Comparison of ENCODE assay signal across 9 cellular contexts in genomic region chrX:2498781-2499302, GRCh38. TPM values are rescaled to one million over a fixed set of nuclear protein-coding genes. Genes with fewer than 3 reads are reported as not detected.
A peak's percentile ranks its signal among the peaks of the same experiment; 100 is the strongest.
DNase-seq lines count a peak whose midpoint lies in the region; ATAC-seq, FAIRE-seq and TF ChIP-seq lines count a peak whose summit lies in the region.
"Had no signal": no experiment of that assay in that cellular context is flagged by ENCODE, and none has a peak within 500 bp of the region (broad histone marks: within the 10 kb centered on the region; RNA-seq: fewer than 3 reads in every experiment).

No MANE protein-coding gene starts in this region.

- ATAC-seq in activated CD4-positive, alpha-beta T cell treated with anti-CD3 and anti-CD28 coated beads for 36 hours, result no peak
- peak; percentile 31 for ATAC-seq in K562
- no peak for ATAC-seq in stimulated activated naive CD8-positive, alpha-beta T cell treated with anti-CD3 and anti-CD28 coated beads, Interleukin-15, amount 100 ng/mL, for 72 hours
- no peak for ATAC-seq in HG02938 (IDR thresholded peaks at IDR 0.05; ENCODE audit: unreplicated experiment)

- POLR2A ChIA-PET in activated CD4-positive, alpha-beta T cell treated with anti-CD3 and anti-CD28 coated beads for 36 hours (lab: Charles Lee), result no interaction called here
- POLR2A ChIA-PET in K562 (lab: Yijun Ruan, JAX), result no interaction called here

- H3K27me3 Mint-ChIP-seq in activated CD4-positive, alpha-beta T cell treated with anti-CD3 and anti-CD28 coated beads for 36 hours, result no peaks in the 10 kb centered on the region
- H3K27me3 Mint-ChIP-seq in stimulated activated naive CD8-positive, alpha-beta T cell treated with anti-CD3 and anti-CD28 coated beads, Interleukin-15, amount 100 ng/mL, for 72 hours, result no peaks in the 10 kb centered on the region

- in situ Hi-C loops in K562 (cut with MboI), result no loop called here

- H3K9me3 Mint-ChIP-seq in activated CD4-positive, alpha-beta T cell treated with anti-CD3 and anti-CD28 coated beads for 36 hours (ENCODE audit: low read depth), result no peaks in the 10 kb centered on the region
- no peaks in the 10 kb centered on the region for H3K9me3 Mint-ChIP-seq in stimulated activated naive CD8-positive, alpha-beta T cell treated with anti-CD3 and anti-CD28 coated beads, Interleukin-15, amount 100 ng/mL, for 72 hours

- H4K20me1 ChIP-seq in K562 (replicated peaks; ENCODE audit: control insufficient read depth, insufficient read depth, low read length), result no peaks in the 10 kb centered on the region

- H3K4me1 ChIP-seq in K562 (replicated peaks in 1 of 2; ENCODE audit: control insufficient read depth in 2 of 2, insufficient read depth in 2 of 2, low read length in 2 of 2), result peaks cover 6 to 30% of the 10 kb centered on the region in 2 experiments; a peak in 4 of 5 replicates

- peak overlapping the region; percentile 53; the same call in 1 of the 2 replicates for H2AFZ ChIP-seq in K562 (ENCODE audit: low read depth, low read length)

- BruUV-seq in K562 (replicated peaks; lab: Mats Ljungman, UMichigan), result no TSS peak

- no peak for TF ChIP-seq EP300 in K562 (IDR thresholded peaks at IDR 0.05; ENCODE audit: low read length)

- FAIRE-seq in K562 (lab: Jason Lieb, UNC), result peak; percentile 62
- FAIRE-seq in islet of Langerhans (lab: Jason Lieb, UNC), result peak; percentile 27

- DNase-seq in activated CD4-positive, alpha-beta T cell treated with anti-CD3 and anti-CD28 coated beads for 36 hours, result no peak
- no peak for DNase-seq in activated CD4-positive, alpha-beta T cell treated with anti-CD3 and anti-CD28 coated beads for 4 hours
- DNase-seq in K562 (ENCODE audit: extremely low read depth in 1 of 4, low spot score in 3 of 4), result peak in 2 of 4 experiments; percentile 19 to 43
- DNase-seq in stimulated activated naive CD8-positive, alpha-beta T cell treated with anti-CD3 and anti-CD28 coated beads, Interleukin-15, amount 100 ng/mL, for 72 hours, result no peak
- DNase-seq in NCI-H2081 (lab: John Stamatoyannopoulos, UW), result no peak
- no peak for DNase-seq in NCI-H1436 treated with DMSO at 0.1 percent for 48 hours (lab: John Stamatoyannopoulos, UW)

- no peaks in the 10 kb centered on the region for H3K27me3 ChIP-seq in K562 (ENCODE audit: control insufficient read depth in 2 of 2, insufficient read depth in 2 of 2, low read length in 2 of 2)

- peak overlapping the region; percentile 85 for H3K27ac ChIP-seq in K562 (ENCODE audit: extremely low read depth, low read depth, low read length)
- H3K27ac ChIP-seq: C4-2B had no signal

- CTCF ChIA-PET in activated CD4-positive, alpha-beta T cell treated with anti-CD3 and anti-CD28 coated beads for 36 hours (lab: Charles Lee), result no interaction called here
- CTCF ChIA-PET in K562 (lab: Yijun Ruan, JAX; ENCODE audit: low intra/inter-chr PET ratio), result no interaction called here

- H3K36me3 Mint-ChIP-seq in activated CD4-positive, alpha-beta T cell treated with anti-CD3 and anti-CD28 coated beads for 36 hours (ENCODE audit: low read depth), result peaks cover 21% of the 10 kb centered on the region

- TF ChIP-seq POLR2A in K562 (conservative IDR thresholded peaks at IDR 0.05), result no peak

- no peak for TF ChIP-seq RAD21 in K562 (CRISPR knock-in tag; conservative IDR thresholded peaks at IDR 0.05 in 1 of 2, IDR thresholded peaks at IDR 0.05 in 1 of 2)

- intact Hi-C loops in activated CD4-positive, alpha-beta T cell treated with anti-CD3 and anti-CD28 coated beads for 36 hours (cut with DNase I, micrococcal nuclease), result no loop called here
- intact Hi-C loops in K562 (cut with micrococcal nuclease), result no loop called here

- peak overlapping the region; percentile 74 to 87; a peak in 3 of 4 replicates for H3K9ac ChIP-seq in K562 (ENCODE audit: insufficient read depth in 1 of 2, low read depth in 2 of 2, low read length in 2 of 2)

- TF ChIP-seq CTCF in K562 (IDR thresholded peaks at IDR 0.05 in 2 of 3, conservative IDR thresholded peaks at IDR 0.05 in 1 of 3; ENCODE audit: insufficient read depth in 2 of 3, low read depth in 1 of 3, low read length in 3 of 3), result no peak

- no peaks in the 10 kb centered on the region for H3K9me3 ChIP-seq in K562 (replicated peaks; ENCODE audit: control insufficient read depth, insufficient read depth, low read depth, low read length)

- peak overlapping the region; percentile 75 for H3K4me2 ChIP-seq in K562 (ENCODE audit: insufficient read depth, low read length)

- H3K27ac Mint-ChIP-seq in activated CD4-positive, alpha-beta T cell treated with anti-CD3 and anti-CD28 coated beads for 36 hours, result peak overlapping the region; percentile 27
- peak overlapping the region in 1 of 2 donors; percentile 70 for H3K27ac Mint-ChIP-seq in stimulated activated naive CD8-positive, alpha-beta T cell treated with anti-CD3 and anti-CD28 coated beads, Interleukin-15, amount 100 ng/mL, for 72 hours

- H3K9me1 ChIP-seq in K562 (ENCODE audit: control insufficient read depth, insufficient read depth, low read length), result no peaks in the 10 kb centered on the region

- WGBS in K562 (ENCODE audit: insufficient coverage, low coverage, missing lambda C conversion rate), result 3% methylated on average over 10 of the region's 10 CpGs

- H3K79me2 ChIP-seq in K562 (ENCODE audit: control insufficient read depth, insufficient read depth, low read length), result peaks cover 50% of the 10 kb centered on the region

- H3K4me3 ChIP-seq in K562, result peak overlapping the region; percentile 75

- peaks cover 26% of the 10 kb centered on the region for H3K4me1 Mint-ChIP-seq in activated CD4-positive, alpha-beta T cell treated with anti-CD3 and anti-CD28 coated beads for 36 hours
- H3K4me1 Mint-ChIP-seq in stimulated activated naive CD8-positive, alpha-beta T cell treated with anti-CD3 and anti-CD28 coated beads, Interleukin-15, amount 100 ng/mL, for 72 hours, result peaks cover 33% of the 10 kb centered on the region

- H3K36me3 ChIP-seq in K562 (ENCODE audit: control insufficient read depth, insufficient read depth, low read length), result peaks cover 18% of the 10 kb centered on the region; the same call in 2 of the 3 replicates

- H3K4me3 Mint-ChIP-seq in activated CD4-positive, alpha-beta T cell treated with anti-CD3 and anti-CD28 coated beads for 36 hours, result peak overlapping the region; percentile 74
- H3K4me3 Mint-ChIP-seq in stimulated activated naive CD8-positive, alpha-beta T cell treated with anti-CD3 and anti-CD28 coated beads, Interleukin-15, amount 100 ng/mL, for 72 hours, result peak overlapping the region; percentile 74 to 81

TF ChIP-seq in K562, 482 proteins besides CTCF, POLR2A, EP300 and RAD21 (continues in another document):
- TF ChIP-seq ZZZ3 (IDR thresholded peaks at IDR 0.05), result no peak

RNA-seq across cellular contexts. Expression of gene DHRSX, which starts 1.9 kb away (rescaled TPM):
- total RNA-seq in activated CD4-positive, alpha-beta T cell treated with anti-CD3 and anti-CD28 coated beads for 36 hours, result 10 to 100 TPM; 13.8 to 17.7 TPM
- 22.8 and 25.9 TPM in 2 replicates for total RNA-seq in K562 (2011; cell fraction: chromatin; rRNA removed; ENCODE audit: low replicate concordance)
- total RNA-seq in K562 (2011; cell fraction: nucleolus; rRNA removed), result 18.4 and 20.2 TPM in 2 replicates
- total RNA-seq in K562 (2011; cell fraction: nucleoplasm; rRNA removed), result 19.2 and 21.9 TPM in 2 replicates
- total RNA-seq in K562 (2014; rRNA removed) (6.5 and 6.9 TPM in 2 replicates), K562 (2014; rRNA removed; fragmentation: Illumina TruSeq; extraction: Trizol) (3.4 and 3.6 TPM in 2 replicates), K562 (2015; rRNA removed; fragmentation: Illumina TruSeq; extraction: Trizol) (3.6 and 4.5 TPM in 2 replicates), K562 (2021) (10.5 and 11.0 TPM in 2 replicates)
- polyA plus RNA-seq in K562 (2011; rRNA removed) (6.5 and 8.6 TPM in 2 replicates), K562 (2014; fragmentation: Illumina TruSeq; extraction: Trizol) (7.2 and 8.7 TPM in 2 replicates), K562 (2014; fragmentation: Nextera tagmentation; extraction: Ambion mirVana) (1 to 10 TPM in 1 of 2 experiments, under 1 TPM in 1; 0.59 to 1.0 TPM), K562 (2014; rRNA removed) (6.2 and 7.8 TPM in 2 replicates)
- 10.6 and 13.3 TPM in 2 replicates for polyA plus RNA-seq in K562 (2011; cell fraction: cytosol; rRNA removed)
- 8.7 and 13.2 TPM in 2 replicates for polyA plus RNA-seq in K562 (2011; cell fraction: nucleus; rRNA removed)
- 8.1 and 9.8 TPM in 2 replicates for polyA plus RNA-seq in K562 (2012)
- polyA minus RNA-seq in K562 (2011; rRNA and poly(A)+ RNA removed), result 9.8 and 11.9 TPM in 2 replicates
- polyA minus RNA-seq in K562 (2011; cell fraction: cytosol; rRNA and poly(A)+ RNA removed), result 2.5 and 5.4 TPM in 2 replicates
- polyA minus RNA-seq in K562 (2011; cell fraction: nucleus; rRNA and poly(A)+ RNA removed), result 5.0 and 9.9 TPM in 2 replicates

RNA-seq across cellular contexts. Expression of gene ZBED1, which starts 1.9 kb away (rescaled TPM):
- 10 to 100 TPM; 30.0 to 33.6 TPM for total RNA-seq in activated CD4-positive, alpha-beta T cell treated with anti-CD3 and anti-CD28 coated beads for 36 hours
- 18.5 and 26.9 TPM in 2 replicates for total RNA-seq in K562 (2011; cell fraction: chromatin; rRNA removed; ENCODE audit: low replicate concordance)
- 18.0 and 21.3 TPM in 2 replicates for total RNA-seq in K562 (2011; cell fraction: nucleolus; rRNA removed)
- total RNA-seq in K562 (2011; cell fraction: nucleoplasm; rRNA removed), result 12.4 and 13.6 TPM in 2 replicates
- 17.7 and 19.8 TPM in 2 replicates for total RNA-seq in K562 (2014; rRNA removed)
- total RNA-seq in K562 (2014; rRNA removed; fragmentation: Illumina TruSeq; extraction: Trizol), result 10.8 and 13.9 TPM in 2 replicates
- total RNA-seq in K562 (2015; rRNA removed; fragmentation: Illumina TruSeq; extraction: Trizol), result 15.2 TPM in 2 replicates
- total RNA-seq in K562 (2021), result 26.9 and 27.6 TPM in 2 replicates
- polyA plus RNA-seq in K562 (2011; rRNA removed), result 7.8 and 8.1 TPM in 2 replicates
- 7.9 and 17.2 TPM in 2 replicates for polyA plus RNA-seq in K562 (2011; cell fraction: cytosol; rRNA removed)
- polyA plus RNA-seq in K562 (2011; cell fraction: nucleus; rRNA removed), result 3.3 and 5.1 TPM in 2 replicates
- 13.5 and 20.7 TPM in 2 replicates for polyA plus RNA-seq in K562 (2012)
- 16.3 and 17.7 TPM in 2 replicates for polyA plus RNA-seq in K562 (2014; fragmentation: Illumina TruSeq; extraction: Trizol)
- polyA plus RNA-seq in K562 (2014; fragmentation: Nextera tagmentation; extraction: Ambion mirVana), result 1 to 10 TPM in 1 of 2 experiments, under 1 TPM in 1; 0.61 to 2.6 TPM
- polyA plus RNA-seq in K562 (2014; rRNA removed), result 13.7 and 16.5 TPM in 2 replicates
- polyA minus RNA-seq in K562 (2011; rRNA and poly(A)+ RNA removed), result 6.7 and 10.2 TPM in 2 replicates
- polyA minus RNA-seq in K562 (2011; cell fraction: cytosol; rRNA and poly(A)+ RNA removed), result 19.8 and 20.0 TPM in 2 replicates
- 3.4 and 5.1 TPM in 2 replicates for polyA minus RNA-seq in K562 (2011; cell fraction: nucleus; rRNA and poly(A)+ RNA removed)
